ENCODE assay signal across 1 cellular context in the genomic region with DNA sequence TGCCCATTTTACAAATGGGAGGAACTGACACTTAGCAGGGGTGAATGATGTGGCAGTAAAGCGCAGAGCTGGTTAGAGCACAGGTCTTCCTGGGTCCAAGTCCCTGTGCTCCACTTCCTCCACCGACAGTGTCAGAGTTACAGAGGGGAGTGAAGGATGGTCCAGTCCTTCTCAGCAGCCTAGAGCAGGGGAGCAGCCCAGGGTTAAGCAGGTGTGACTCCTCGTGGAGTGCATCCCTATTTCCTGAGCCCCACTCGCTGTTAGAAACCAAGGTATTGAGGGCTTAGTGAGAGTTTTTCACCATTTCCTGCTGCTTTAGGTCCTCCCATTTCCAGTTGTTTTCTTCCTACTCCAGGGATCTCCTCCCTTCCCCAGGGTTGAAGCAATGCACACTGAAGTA.
TF ChIP-seq lines count a peak whose summit lies in the region.

No MANE protein-coding gene starts in this region.

TF ChIP-seq in K562, 482 proteins besides CTCF, POLR2A, EP300 and RAD21 (continued from another document):
- TF ChIP-seq, protein P1, sequence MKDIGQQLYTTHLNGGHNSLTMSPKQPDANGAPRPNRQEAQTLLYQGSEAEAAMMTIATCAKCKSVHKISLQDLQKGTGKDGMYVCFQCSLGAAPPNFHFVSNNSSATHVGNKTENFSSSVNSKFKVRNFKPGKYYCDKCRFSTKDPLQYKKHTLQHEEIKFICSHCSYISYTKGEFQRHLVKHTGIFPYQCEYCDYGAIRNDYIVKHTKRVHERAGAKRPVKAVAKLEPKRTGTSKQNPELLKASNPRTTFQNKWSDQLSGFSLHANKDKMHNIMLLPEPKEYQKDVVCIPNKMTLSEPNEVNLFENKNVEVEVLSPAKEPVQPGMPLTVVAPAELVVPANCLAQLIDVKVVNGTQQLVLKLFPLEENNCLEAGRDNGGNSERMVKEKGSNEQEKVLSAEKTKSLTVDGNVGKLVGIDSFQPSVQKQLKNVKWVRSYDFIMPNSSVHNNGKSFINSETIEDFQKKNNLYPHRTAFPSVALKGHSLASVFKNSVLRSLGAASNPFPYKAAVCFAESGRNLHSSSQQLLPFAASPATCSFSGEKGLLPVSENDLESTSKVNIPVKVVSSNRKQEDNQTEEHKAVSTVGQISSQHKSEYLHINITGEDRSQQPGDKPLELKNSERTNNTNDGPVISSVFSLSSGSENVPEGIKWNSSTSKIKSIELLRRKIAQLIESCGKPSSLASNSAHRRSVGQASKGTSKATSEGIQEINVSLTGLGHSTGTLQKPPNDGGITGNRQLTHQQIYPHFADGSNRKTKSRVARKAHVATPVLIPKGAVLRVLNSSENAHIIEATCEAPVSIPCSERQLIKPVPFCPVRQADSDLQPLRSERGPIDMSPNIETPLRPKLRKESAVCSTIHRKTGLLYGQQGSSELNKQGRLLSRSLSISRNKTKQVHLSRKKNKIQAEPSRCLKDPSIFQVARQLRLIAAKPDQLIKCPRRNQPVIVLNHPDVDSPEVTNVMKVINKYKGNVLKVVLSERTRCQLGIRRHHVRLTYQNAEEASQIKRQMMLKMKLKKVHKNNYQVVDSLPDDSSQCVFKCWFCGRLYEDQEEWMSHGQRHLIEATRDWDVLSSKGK (CRISPR knock-in tag; IDR thresholded peaks at IDR 0.05), result no peak
- TF ChIP-seq, protein P2, sequence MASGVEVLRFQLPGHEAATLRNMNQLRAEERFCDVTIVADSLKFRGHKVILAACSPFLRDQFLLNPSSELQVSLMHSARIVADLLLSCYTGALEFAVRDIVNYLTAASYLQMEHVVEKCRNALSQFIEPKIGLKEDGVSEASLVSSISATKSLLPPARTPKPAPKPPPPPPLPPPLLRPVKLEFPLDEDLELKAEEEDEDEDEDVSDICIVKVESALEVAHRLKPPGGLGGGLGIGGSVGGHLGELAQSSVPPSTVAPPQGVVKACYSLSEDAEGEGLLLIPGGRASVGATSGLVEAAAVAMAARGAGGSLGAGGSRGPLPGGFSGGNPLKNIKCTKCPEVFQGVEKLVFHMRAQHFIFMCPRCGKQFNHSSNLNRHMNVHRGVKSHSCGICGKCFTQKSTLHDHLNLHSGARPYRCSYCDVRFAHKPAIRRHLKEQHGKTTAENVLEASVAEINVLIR (CRISPR knock-in tag; IDR thresholded peaks at IDR 0.05), result no peak
- TF ChIP-seq, protein P3, sequence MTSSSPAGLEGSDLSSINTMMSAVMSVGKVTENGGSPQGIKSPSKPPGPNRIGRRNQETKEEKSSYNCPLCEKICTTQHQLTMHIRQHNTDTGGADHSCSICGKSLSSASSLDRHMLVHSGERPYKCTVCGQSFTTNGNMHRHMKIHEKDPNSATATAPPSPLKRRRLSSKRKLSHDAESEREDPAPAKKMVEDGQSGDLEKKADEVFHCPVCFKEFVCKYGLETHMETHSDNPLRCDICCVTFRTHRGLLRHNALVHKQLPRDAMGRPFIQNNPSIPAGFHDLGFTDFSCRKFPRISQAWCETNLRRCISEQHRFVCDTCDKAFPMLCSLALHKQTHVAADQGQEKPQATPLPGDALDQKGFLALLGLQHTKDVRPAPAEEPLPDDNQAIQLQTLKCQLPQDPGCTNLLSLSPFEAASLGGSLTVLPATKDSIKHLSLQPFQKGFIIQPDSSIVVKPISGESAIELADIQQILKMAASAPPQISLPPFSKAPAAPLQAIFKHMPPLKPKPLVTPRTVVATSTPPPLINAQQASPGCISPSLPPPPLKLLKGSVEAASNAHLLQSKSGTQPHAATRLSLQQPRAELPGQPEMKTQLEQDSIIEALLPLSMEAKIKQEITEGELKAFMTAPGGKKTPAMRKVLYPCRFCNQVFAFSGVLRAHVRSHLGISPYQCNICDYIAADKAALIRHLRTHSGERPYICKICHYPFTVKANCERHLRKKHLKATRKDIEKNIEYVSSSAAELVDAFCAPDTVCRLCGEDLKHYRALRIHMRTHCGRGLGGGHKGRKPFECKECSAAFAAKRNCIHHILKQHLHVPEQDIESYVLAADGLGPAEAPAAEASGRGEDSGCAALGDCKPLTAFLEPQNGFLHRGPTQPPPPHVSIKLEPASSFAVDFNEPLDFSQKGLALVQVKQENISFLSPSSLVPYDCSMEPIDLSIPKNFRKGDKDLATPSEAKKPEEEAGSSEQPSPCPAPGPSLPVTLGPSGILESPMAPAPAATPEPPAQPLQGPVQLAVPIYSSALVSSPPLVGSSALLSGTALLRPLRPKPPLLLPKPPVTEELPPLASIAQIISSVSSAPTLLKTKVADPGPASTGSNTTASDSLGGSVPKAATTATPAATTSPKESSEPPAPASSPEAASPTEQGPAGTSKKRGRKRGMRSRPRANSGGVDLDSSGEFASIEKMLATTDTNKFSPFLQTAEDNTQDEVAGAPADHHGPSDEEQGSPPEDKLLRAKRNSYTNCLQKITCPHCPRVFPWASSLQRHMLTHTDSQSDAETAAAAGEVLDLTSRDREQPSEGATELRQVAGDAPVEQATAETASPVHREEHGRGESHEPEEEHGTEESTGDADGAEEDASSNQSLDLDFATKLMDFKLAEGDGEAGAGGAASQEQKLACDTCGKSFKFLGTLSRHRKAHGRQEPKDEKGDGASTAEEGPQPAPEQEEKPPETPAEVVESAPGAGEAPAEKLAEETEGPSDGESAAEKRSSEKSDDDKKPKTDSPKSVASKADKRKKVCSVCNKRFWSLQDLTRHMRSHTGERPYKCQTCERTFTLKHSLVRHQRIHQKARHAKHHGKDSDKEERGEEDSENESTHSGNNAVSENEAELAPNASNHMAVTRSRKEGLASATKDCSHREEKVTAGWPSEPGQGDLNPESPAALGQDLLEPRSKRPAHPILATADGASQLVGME (CRISPR knock-in tag; IDR thresholded peaks at IDR 0.05), result no peak
- TF ChIP-seq NFRKB (IDR thresholded peaks at IDR 0.05; ENCODE audit: low read depth) (no peak), TCF7 (IDR thresholded peaks at IDR 0.05; ENCODE audit: borderline replicate concordance) (no peak), ZNF707 (CRISPR knock-in tag; conservative IDR thresholded peaks at IDR 0.05) (no peak), SMAD4 (CRISPR knock-in tag; conservative IDR thresholded peaks at IDR 0.05) (no peak), THRAP3 (IDR thresholded peaks at IDR 0.05; ENCODE audit: borderline replicate concordance) (no peak), CBX8 (IDR thresholded peaks at IDR 0.05; ENCODE audit: borderline replicate concordance, extremely low read depth, low read depth, low read length, poor library complexity, severe bottlenecking) (no peak)
- TF ChIP-seq, protein P4, sequence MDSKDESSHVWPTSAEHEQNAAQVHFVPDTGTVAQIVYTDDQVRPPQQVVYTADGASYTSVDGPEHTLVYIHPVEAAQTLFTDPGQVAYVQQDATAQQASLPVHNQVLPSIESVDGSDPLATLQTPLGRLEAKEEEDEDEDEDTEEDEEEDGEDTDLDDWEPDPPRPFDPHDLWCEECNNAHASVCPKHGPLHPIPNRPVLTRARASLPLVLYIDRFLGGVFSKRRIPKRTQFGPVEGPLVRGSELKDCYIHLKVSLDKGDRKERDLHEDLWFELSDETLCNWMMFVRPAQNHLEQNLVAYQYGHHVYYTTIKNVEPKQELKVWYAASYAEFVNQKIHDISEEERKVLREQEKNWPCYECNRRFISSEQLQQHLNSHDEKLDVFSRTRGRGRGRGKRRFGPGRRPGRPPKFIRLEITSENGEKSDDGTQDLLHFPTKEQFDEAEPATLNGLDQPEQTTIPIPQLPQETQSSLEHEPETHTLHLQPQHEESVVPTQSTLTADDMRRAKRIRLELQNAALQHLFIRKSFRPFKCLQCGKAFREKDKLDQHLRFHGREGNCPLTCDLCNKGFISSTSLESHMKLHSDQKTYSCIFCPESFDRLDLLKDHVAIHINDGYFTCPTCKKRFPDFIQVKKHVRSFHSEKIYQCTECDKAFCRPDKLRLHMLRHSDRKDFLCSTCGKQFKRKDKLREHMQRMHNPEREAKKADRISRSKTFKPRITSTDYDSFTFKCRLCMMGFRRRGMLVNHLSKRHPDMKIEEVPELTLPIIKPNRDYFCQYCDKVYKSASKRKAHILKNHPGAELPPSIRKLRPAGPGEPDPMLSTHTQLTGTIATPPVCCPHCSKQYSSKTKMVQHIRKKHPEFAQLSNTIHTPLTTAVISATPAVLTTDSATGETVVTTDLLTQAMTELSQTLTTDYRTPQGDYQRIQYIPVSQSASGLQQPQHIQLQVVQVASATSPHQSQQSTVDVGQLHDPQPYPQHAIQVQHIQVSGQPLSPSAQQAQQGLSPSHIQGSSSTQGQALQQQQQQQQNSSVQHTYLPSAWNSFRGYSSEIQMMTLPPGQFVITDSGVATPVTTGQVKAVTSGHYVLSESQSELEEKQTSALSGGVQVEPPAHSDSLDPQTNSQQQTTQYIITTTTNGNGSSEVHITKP (IDR thresholded peaks at IDR 0.05; ENCODE audit: partially characterized antibody), result no peak
- TF ChIP-seq, protein P5, sequence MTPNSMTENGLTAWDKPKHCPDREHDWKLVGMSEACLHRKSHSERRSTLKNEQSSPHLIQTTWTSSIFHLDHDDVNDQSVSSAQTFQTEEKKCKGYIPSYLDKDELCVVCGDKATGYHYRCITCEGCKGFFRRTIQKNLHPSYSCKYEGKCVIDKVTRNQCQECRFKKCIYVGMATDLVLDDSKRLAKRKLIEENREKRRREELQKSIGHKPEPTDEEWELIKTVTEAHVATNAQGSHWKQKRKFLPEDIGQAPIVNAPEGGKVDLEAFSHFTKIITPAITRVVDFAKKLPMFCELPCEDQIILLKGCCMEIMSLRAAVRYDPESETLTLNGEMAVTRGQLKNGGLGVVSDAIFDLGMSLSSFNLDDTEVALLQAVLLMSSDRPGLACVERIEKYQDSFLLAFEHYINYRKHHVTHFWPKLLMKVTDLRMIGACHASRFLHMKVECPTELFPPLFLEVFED (CRISPR knock-in tag; conservative IDR thresholded peaks at IDR 0.05), result no peak
